ENCODE assay signal across 27 cellular contexts in the genomic region with DNA sequence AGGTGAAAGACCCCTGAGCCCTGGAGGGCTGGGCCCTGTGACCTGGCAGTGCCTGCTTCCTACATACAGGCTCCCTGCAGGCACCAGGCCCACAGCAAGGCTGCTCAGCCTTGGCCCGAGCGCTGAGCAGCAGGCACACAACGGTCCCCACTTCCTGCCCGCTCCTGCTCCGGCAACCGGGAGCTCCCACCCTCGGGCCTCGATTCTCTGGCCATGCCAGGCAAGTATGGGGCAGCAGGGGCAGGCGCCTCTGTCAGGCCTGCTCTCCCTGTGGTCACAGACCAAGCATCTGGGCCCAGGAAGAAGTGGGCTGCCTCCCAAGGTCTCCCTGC.
"Had no signal": no experiment of that assay in that cellular context is flagged by ENCODE, and none has a peak within 500 bp of the region (broad histone marks: within the 10 kb centered on the region; RNA-seq: fewer than 3 reads in every experiment).

No MANE protein-coding gene starts in this region.

- H3K4me1 Mint-ChIP-seq: activated CD4-positive, alpha-beta T cell treated with anti-CD3 and anti-CD28 coated beads for 36 hours; activated CD4-positive, alpha-beta T cell treated with anti-CD3 and anti-CD28 coated beads, Interleukin-2, amount 10 ng/mL, durations not matched to agents 24 days and 14 days; activated CD8-positive, alpha-beta memory T cell treated with anti-CD3 and anti-CD28 coated beads, Interleukin-2, amount 10 ng/mL, durations not matched to agents 7 days and 5 days had no signal

- H3K36me3 Mint-ChIP-seq: activated CD4-positive, alpha-beta memory T cell treated with anti-CD3 and anti-CD28 coated beads for 36 hours; activated CD8-positive, alpha-beta memory T cell treated with anti-CD3 and anti-CD28 coated beads, Interleukin-2, amount 10 ng/mL, durations not matched to agents 7 days and 5 days had no signal

- H3K27ac Mint-ChIP-seq: activated CD4-positive, alpha-beta memory T cell treated with anti-CD3 and anti-CD28 coated beads for 36 hours; activated CD4-positive, alpha-beta T cell treated with anti-CD3 and anti-CD28 coated beads for 36 hours; activated CD4-positive, alpha-beta T cell treated with anti-CD3 and anti-CD28 coated beads, Interleukin-2, amount 10 ng/mL, durations not matched to agents 24 days and 14 days; activated CD8-positive, alpha-beta memory T cell treated with anti-CD3 and anti-CD28 coated beads, Interleukin-2, amount 10 ng/mL, durations not matched to agents 7 days and 5 days; activated CD8-positive, alpha-beta T cell treated with anti-CD3 and anti-CD28 coated beads, Interleukin-2, amount 10 ng/mL, durations not matched to agents 7 days and 5 days; activated naive CD8-positive, alpha-beta T cell; activated T-helper 1 cell treated with anti-CD3 and anti-CD28 coated beads, Interleukin-12 subunit alpha, Interleukin-12 subunit beta, Interleukin-2, Interleukin-4 antibody, amounts not matched to agents 30 ng/mL and 10 ng/mL and 1 ng/mL, durations not matched to agents 14 hours and 24 hours and 36 hours; activated T-helper 2 cell treated with anti-CD3 and anti-CD28 coated beads, Interferon-gamma antibody, Interleukin-2, Interleukin-4, amounts not matched to agents 10 μg/mL and 5 μg/mL and 100 μg/mL, durations not matched to agents 14 hours and 24 hours and 36 hours; effector memory CD8-positive, alpha-beta T cell had no signal

- H3K27me3 ChIP-seq: brain microvascular endothelial cell, esophagus muscularis mucosa, foreskin keratinocyte, gastrocnemius medialis had no signal

- H3K4me3 Mint-ChIP-seq: activated CD4-positive, alpha-beta memory T cell treated with anti-CD3 and anti-CD28 coated beads for 36 hours; activated CD4-positive, alpha-beta T cell treated with anti-CD3 and anti-CD28 coated beads for 36 hours; activated CD4-positive, alpha-beta T cell treated with anti-CD3 and anti-CD28 coated beads, Interleukin-2, amount 10 ng/mL, durations not matched to agents 24 days and 14 days; activated CD8-positive, alpha-beta memory T cell treated with anti-CD3 and anti-CD28 coated beads, Interleukin-2, amount 10 ng/mL, durations not matched to agents 7 days and 5 days; activated CD8-positive, alpha-beta T cell treated with anti-CD3 and anti-CD28 coated beads, Interleukin-2, amount 10 ng/mL, durations not matched to agents 7 days and 5 days; activated naive CD8-positive, alpha-beta T cell; activated T-helper 1 cell treated with anti-CD3 and anti-CD28 coated beads, Interleukin-12 subunit alpha, Interleukin-12 subunit beta, Interleukin-2, Interleukin-4 antibody, amounts not matched to agents 30 ng/mL and 10 ng/mL and 1 ng/mL, durations not matched to agents 14 hours and 24 hours and 36 hours; effector memory CD8-positive, alpha-beta T cell had no signal

- DNase-seq: activated CD4-positive, alpha-beta memory T cell treated with anti-CD3 and anti-CD28 coated beads for 36 hours; activated CD4-positive, alpha-beta T cell treated with anti-CD3 and anti-CD28 coated beads for 36 hours; activated CD4-positive, alpha-beta T cell treated with anti-CD3 and anti-CD28 coated beads, Interleukin-2, amount 10 ng/mL, durations not matched to agents 24 days and 14 days; activated CD4-positive, CD25-positive, alpha-beta regulatory T cell; activated CD4-positive, CD25-positive, alpha-beta regulatory T cell treated with anti-CD3 and anti-CD28 coated beads, Interleukin-2, amount 50 U/mL, for 72 hours; activated CD8-positive, alpha-beta memory T cell treated with anti-CD3 and anti-CD28 coated beads, Interleukin-2, amount 10 ng/mL, durations not matched to agents 7 days and 5 days; activated CD8-positive, alpha-beta memory T cell treated with anti-CD3 and anti-CD28 coated beads, Interleukin-2, amount 50 U/mL, for 4 hours; activated CD8-positive, alpha-beta T cell treated with anti-CD3 and anti-CD28 coated beads, Interleukin-2, amount 10 ng/mL, durations not matched to agents 7 days and 5 days; activated effector memory CD4-positive, alpha-beta T cell treated with anti-CD3 and anti-CD28 coated beads, Interleukin-2, amount 50 U/mL, for 16 hours; activated naive CD4-positive, alpha-beta T cell treated with anti-CD3 and anti-CD28 coated beads, Interleukin-2, amount 50 U/mL, for 16 hours; activated T-cell treated with anti-CD3 and anti-CD28 coated beads, Interleukin-2, amount 50 U/mL, for 1 hour; activated T-cell treated with anti-CD3 and anti-CD28 coated beads, Interleukin-2, amount 50 U/mL, for 48 hours; amniotic stem cell; anterior cingulate cortex; brain microvascular endothelial cell; cortex of kidney; dermis blood vessel endothelial cell; effector CD4-positive, alpha-beta T cell; effector memory CD8-positive, alpha-beta T cell; erythroblast; foreskin keratinocyte; gastrocnemius medialis; T-helper 2 cell had no signal

- H3K27ac ChIP-seq: brain microvascular endothelial cell, esophagus muscularis mucosa, foreskin keratinocyte, gastrocnemius medialis had no signal

- H3K4me3 ChIP-seq: esophagus muscularis mucosa, gastrocnemius medialis had no signal

- H3K9me3 Mint-ChIP-seq: activated CD4-positive, alpha-beta memory T cell treated with anti-CD3 and anti-CD28 coated beads for 36 hours; activated CD4-positive, alpha-beta T cell treated with anti-CD3 and anti-CD28 coated beads, Interleukin-2, amount 10 ng/mL, durations not matched to agents 24 days and 14 days; activated T-helper 1 cell treated with anti-CD3 and anti-CD28 coated beads, Interleukin-12 subunit alpha, Interleukin-12 subunit beta, Interleukin-2, Interleukin-4 antibody, amounts not matched to agents 30 ng/mL and 10 ng/mL and 1 ng/mL, durations not matched to agents 14 hours and 24 hours and 36 hours; activated T-helper 2 cell treated with anti-CD3 and anti-CD28 coated beads, Interferon-gamma antibody, Interleukin-2, Interleukin-4, amounts not matched to agents 10 μg/mL and 5 μg/mL and 100 μg/mL, durations not matched to agents 14 hours and 24 hours and 36 hours; effector memory CD8-positive, alpha-beta T cell had no signal

- H3K4me1 ChIP-seq: foreskin keratinocyte had no signal

- H3K27me3 Mint-ChIP-seq: activated CD4-positive, alpha-beta memory T cell treated with anti-CD3 and anti-CD28 coated beads for 36 hours; activated CD4-positive, alpha-beta T cell treated with anti-CD3 and anti-CD28 coated beads for 36 hours; activated CD4-positive, alpha-beta T cell treated with anti-CD3 and anti-CD28 coated beads, Interleukin-2, amount 10 ng/mL, durations not matched to agents 24 days and 14 days; activated CD8-positive, alpha-beta memory T cell treated with anti-CD3 and anti-CD28 coated beads, Interleukin-2, amount 10 ng/mL, durations not matched to agents 7 days and 5 days; activated naive CD8-positive, alpha-beta T cell; effector memory CD8-positive, alpha-beta T cell had no signal

- H3K9me3 ChIP-seq: esophagus muscularis mucosa, gastrocnemius medialis had no signal
